27 cellular contexts compared by ENCODE assay signal in genomic region chr20:51691703-51692102, GRCh38.
"Had no signal": no experiment of that assay in that cellular context is flagged by ENCODE, and none has a peak within 500 bp of the region (broad histone marks: within the 10 kb centered on the region; RNA-seq: fewer than 3 reads in every experiment).

No MANE protein-coding gene starts in this region.

- H3K27ac ChIP-seq: neural progenitor cell, ovary, parathyroid adenoma, psoas muscle, right lobe of liver, sigmoid colon, stomach, thoracic aorta, tibial nerve, upper lobe of left lung, vagina had no signal

- H3K9me3 Mint-ChIP-seq: nephron; neural progenitor cell; stimulated activated effector memory CD8-positive, alpha-beta T cell treated with anti-CD3 and anti-CD28 coated beads, Interleukin-12 subunit alpha, Interleukin-12 subunit beta, amount 100 ng/mL, for 72 hours; stimulated activated naive B cell treated with anti-CD40 and anti-IgM and Interleukin-4, amounts not matched to agents 10 μg/mL and 1 μg/mL and 100 μg/mL, for 72 hours; stimulated activated naive CD8-positive, alpha-beta T cell treated with anti-CD3 and anti-CD28 coated beads, Interleukin-15, Interleukin-2, amounts not matched to agents 100 ng/mL and 50 ng/mL, for 24 hours had no signal

- H3K27me3 Mint-ChIP-seq: progenitor cell of endocrine pancreas had no signal

- H3K9ac ChIP-seq: neural progenitor cell, parathyroid adenoma had no signal

- ATAC-seq: psoas muscle; right cardiac atrium; right lobe of liver; stimulated activated effector memory CD8-positive, alpha-beta T cell treated with anti-CD3 and anti-CD28 coated beads, Interleukin-12 subunit alpha, Interleukin-12 subunit beta, amount 100 ng/mL, for 72 hours; stimulated activated naive B cell treated with anti-CD40 and anti-IgM and Interleukin-4, amounts not matched to agents 10 μg/mL and 1 μg/mL and 100 μg/mL, for 72 hours had no signal

- H3K9me3 ChIP-seq: ovary, psoas muscle, right lobe of liver, sigmoid colon, stomach, thoracic aorta, thyroid gland, tibial nerve, upper lobe of left lung, vagina had no signal

- DNase-seq: occipital lobe; ovary; posterior cingulate gyrus; psoas muscle; right cardiac atrium; right lobe of liver; sigmoid colon; small intestine; stimulated activated CD4-positive, alpha-beta T cell treated with anti-CD3 and anti-CD28 coated beads, Interleukin-15, amount 100 ng/mL, for 24 hours; stimulated activated CD4-positive, alpha-beta T cell treated with anti-CD3 and anti-CD28 coated beads, Interleukin-2, amount 100 ng/mL, for 24 hours; stimulated activated CD4-positive, alpha-beta T cell treated with anti-CD3 and anti-CD28 coated beads, Interleukin-2, amount 100 ng/mL, for 48 hours; stimulated activated CD4-positive, alpha-beta T cell treated with anti-CD3 and anti-CD28 coated beads, Interleukin-4, amount 100 ng/mL, for 24 hours; stimulated activated naive B cell treated with anti-CD40 and anti-IgM and Interleukin-4, amounts not matched to agents 10 μg/mL and 1 μg/mL and 100 μg/mL, for 72 hours; stimulated activated naive CD4-positive, alpha-beta T cell treated with Interleukin-2 at 50 U/mL for 16 hours; stomach; thyroid gland; trophoblast cell; upper lobe of left lung had no signal

- H3K27me3 ChIP-seq: neural progenitor cell, ovary, right lobe of liver, sigmoid colon, stomach, thyroid gland, tibial nerve, upper lobe of left lung, vagina had no signal

- H3K36me3 Mint-ChIP-seq: stimulated activated effector memory CD8-positive, alpha-beta T cell treated with anti-CD3 and anti-CD28 coated beads, Interleukin-12 subunit alpha, Interleukin-12 subunit beta, amount 100 ng/mL, for 72 hours; stimulated activated naive B cell treated with anti-CD40 and anti-IgM and Interleukin-4, amounts not matched to agents 10 μg/mL and 1 μg/mL and 100 μg/mL, for 72 hours had no signal

- H3K4me3 ChIP-seq: neural progenitor cell, ovary, psoas muscle, right lobe of liver, sigmoid colon, stomach, thoracic aorta, thyroid gland, tibial nerve, upper lobe of left lung, vagina had no signal

- H2AFZ ChIP-seq: neural progenitor cell, parathyroid adenoma had no signal

- H3K4me1 ChIP-seq: psoas muscle, right lobe of liver had no signal

- H3K4me2 ChIP-seq: neural progenitor cell had no signal

- H3K27ac Mint-ChIP-seq: nephron; neural progenitor cell; stimulated activated effector memory CD8-positive, alpha-beta T cell treated with anti-CD3 and anti-CD28 coated beads, Interleukin-12 subunit alpha, Interleukin-12 subunit beta, amount 100 ng/mL, for 72 hours; stimulated activated naive B cell treated with anti-CD40 and anti-IgM and Interleukin-4, amounts not matched to agents 10 μg/mL and 1 μg/mL and 100 μg/mL, for 72 hours; stimulated activated naive CD8-positive, alpha-beta T cell treated with anti-CD3 and anti-CD28 coated beads, Interleukin-15, Interleukin-2, amounts not matched to agents 100 ng/mL and 50 ng/mL, for 24 hours had no signal

- H3K36me3 ChIP-seq: neural progenitor cell, ovary, right lobe of liver had no signal

- H3K79me2 ChIP-seq: parathyroid adenoma had no signal

- H3K4me3 Mint-ChIP-seq: nephron; neural progenitor cell; stimulated activated effector memory CD8-positive, alpha-beta T cell treated with anti-CD3 and anti-CD28 coated beads, Interleukin-12 subunit alpha, Interleukin-12 subunit beta, amount 100 ng/mL, for 72 hours; stimulated activated naive B cell treated with anti-CD40 and anti-IgM and Interleukin-4, amounts not matched to agents 10 μg/mL and 1 μg/mL and 100 μg/mL, for 72 hours; stimulated activated naive CD8-positive, alpha-beta T cell treated with anti-CD3 and anti-CD28 coated beads, Interleukin-15, Interleukin-2, amounts not matched to agents 100 ng/mL and 50 ng/mL, for 24 hours had no signal
